In genomic region chr3:47006145-47006651, GRCh38 we compare ENCODE assay signal across 18 cellular contexts. TPM values are rescaled to one million over a fixed set of nuclear protein-coding genes. Genes with fewer than 3 reads are reported as not detected.
DNase-seq lines count a peak whose midpoint lies in the region; ATAC-seq and TF ChIP-seq lines count a peak whose summit lies in the region.
"Had no signal": no experiment of that assay in that cellular context is flagged by ENCODE, and none has a peak within 500 bp of the region (broad histone marks: within the 10 kb centered on the region; RNA-seq: fewer than 3 reads in every experiment).

No MANE protein-coding gene starts in this region.

- H3K27ac ChIP-seq in uterus: no peak overlapping the region
- H3K27ac ChIP-seq: A549, SJSA1 had no signal

- no peaks in the 10 kb centered on the region for H3K9me3 Mint-ChIP-seq in natural killer cell
- H3K9me3 Mint-ChIP-seq in natural killer cell treated with Interleukin-12 subunit alpha and Interleukin-12 subunit beta and Interleukin-15 and Interleukin-18, amount 100 ng/mL, for 72 hours: no peaks in the 10 kb centered on the region
- no peaks in the 10 kb centered on the region for H3K9me3 Mint-ChIP-seq in central memory CD8-positive, alpha-beta T cell

- no peaks in the 10 kb centered on the region for H3K27me3 Mint-ChIP-seq in natural killer cell (ENCODE audit: low read depth in 2 of 2)
- no peaks in the 10 kb centered on the region for H3K27me3 Mint-ChIP-seq in natural killer cell treated with Interleukin-12 subunit alpha and Interleukin-12 subunit beta and Interleukin-15 and Interleukin-18, amount 100 ng/mL, for 72 hours
- H3K27me3 Mint-ChIP-seq in central memory CD8-positive, alpha-beta T cell: no peaks in the 10 kb centered on the region

- TF ChIP-seq POLR2A in uterus (IDR thresholded peaks at IDR 0.05): no peak

- H3K36me3 ChIP-seq in uterus: no peaks in the 10 kb centered on the region

- peaks cover 17 to 20% of the 10 kb centered on the region in 2 donors for H3K4me1 Mint-ChIP-seq in natural killer cell
- H3K4me1 Mint-ChIP-seq in natural killer cell treated with Interleukin-12 subunit alpha and Interleukin-12 subunit beta and Interleukin-15 and Interleukin-18, amount 100 ng/mL, for 72 hours (ENCODE audit: low read depth in 2 of 2): peaks cover 10 to 13% of the 10 kb centered on the region in 2 donors
- peaks cover 11% of the 10 kb centered on the region for H3K4me1 Mint-ChIP-seq in central memory CD8-positive, alpha-beta T cell

- H3K27me3 ChIP-seq in uterus: no peaks in the 10 kb centered on the region
- H3K27me3 ChIP-seq: SJSA1 had no signal

- intact Hi-C loops in natural killer cell (cut with micrococcal nuclease): no loop called here
- intact Hi-C loops in uterus (cut with DNase I; ENCODE audit: low total_unique reads): no loop called here

- H3K9me3 ChIP-seq in uterus: no peaks in the 10 kb centered on the region
- H3K9me3 ChIP-seq: A549, SJSA1 had no signal

- H3K36me3 Mint-ChIP-seq in natural killer cell: no peaks in the 10 kb centered on the region
- no peaks in the 10 kb centered on the region for H3K36me3 Mint-ChIP-seq in natural killer cell treated with Interleukin-12 subunit alpha and Interleukin-12 subunit beta and Interleukin-15 and Interleukin-18, amount 100 ng/mL, for 72 hours
- peaks cover 51% of the 10 kb centered on the region for H3K36me3 Mint-ChIP-seq in central memory CD8-positive, alpha-beta T cell (ENCODE audit: insufficient read depth)

- no peak for TF ChIP-seq CTCF in natural killer cell (IDR thresholded peaks at IDR 0.05)
- TF ChIP-seq CTCF in uterus (IDR thresholded peaks at IDR 0.05): no peak
- TF ChIP-seq CTCF in GM10266 (IDR thresholded peaks at IDR 0.05; ENCODE audit: control insufficient read depth, insufficient read depth, low read depth, missing control alignments): no peak

- peak overlapping the region; percentile 23 to 47 for H3K27ac Mint-ChIP-seq in natural killer cell
- H3K27ac Mint-ChIP-seq in natural killer cell treated with Interleukin-12 subunit alpha and Interleukin-12 subunit beta and Interleukin-15 and Interleukin-18, amount 100 ng/mL, for 72 hours: peak overlapping the region in 1 of 2 donors; percentile 16
- H3K27ac Mint-ChIP-seq in central memory CD8-positive, alpha-beta T cell (ENCODE audit: low read depth): peak overlapping the region; percentile 54

- no peak for ATAC-seq in natural killer cell
- no peak for ATAC-seq in natural killer cell treated with Interleukin-12 subunit alpha and Interleukin-12 subunit beta and Interleukin-15 and Interleukin-18, amount 100 ng/mL, for 72 hours
- no peak for ATAC-seq in central memory CD8-positive, alpha-beta T cell (replicated peaks; ENCODE audit: extremely low read depth, poor library complexity, severe bottlenecking)
- no peak for ATAC-seq in left lobe of liver
- ATAC-seq: A549 had no signal

- no peak overlapping the region for H3K4me3 ChIP-seq in uterus
- H3K4me3 ChIP-seq: A549, SJSA1 had no signal

- H3K4me1 ChIP-seq in uterus: peaks cover 0 to 8% of the 10 kb centered on the region in 2 donors
- H3K4me1 ChIP-seq: A549 had no signal

- no peak overlapping the region for H3K4me3 Mint-ChIP-seq in natural killer cell
- no peak overlapping the region for H3K4me3 Mint-ChIP-seq in natural killer cell treated with Interleukin-12 subunit alpha and Interleukin-12 subunit beta and Interleukin-15 and Interleukin-18, amount 100 ng/mL, for 72 hours
- H3K4me3 Mint-ChIP-seq in central memory CD8-positive, alpha-beta T cell: no peak overlapping the region

- DNase-seq in natural killer cell (no peak), left lobe of liver (ENCODE audit: low spot score) (peak; percentile 12), uterus (peak; percentile 9 to 12), GM10266 (ENCODE audit: extremely low spot score) (no peak), NCI-H146 treated with DMSO at 0.1 percent for 48 hours (lab: John Stamatoyannopoulos, UW; ENCODE audit: unreplicated experiment) (no peak), NOMO-1 treated with dmso at 0.1 percent for 144 hours (lab: John Stamatoyannopoulos, UW; ENCODE audit: unreplicated experiment) (no peak)
- no peak for DNase-seq in natural killer cell treated with Interleukin-12 subunit alpha and Interleukin-12 subunit beta and Interleukin-15 and Interleukin-18, amount 100 ng/mL, for 72 hours (ENCODE audit: low spot score)
- DNase-seq in central memory CD8-positive, alpha-beta T cell (ENCODE audit: low spot score in 2 of 2): no peak
- DNase-seq: DMS79, HCEC 1CT, KBM-7, NCI-H1092, NCI-H1694 treated with DMSO at 0.1 percent for 48 hours, NCI-H510A, NCI-H82, RPMI8226 had no signal

RNA-seq across cellular contexts. Expression of gene NBEAL2, which starts 26.7 kb away (rescaled TPM):
- total RNA-seq in natural killer cell (100 to 1,000 TPM; 453 to 536 (median 532) TPM), left lobe of liver (12.2 TPM), uterus (10 to 100 TPM; 13.1 to 41.1 (median 23.8) TPM)
- total RNA-seq in natural killer cell treated with Interleukin-12 subunit alpha and Interleukin-12 subunit beta and Interleukin-15 and Interleukin-18, amount 100 ng/mL, for 72 hours: 100 to 1,000 TPM; 121 to 255 TPM

RNA-seq across cellular contexts. Expression of gene CCDC12, which starts 29.7 kb away (rescaled TPM):
- total RNA-seq in natural killer cell (100 to 1,000 TPM; 104 to 114 (median 111) TPM), left lobe of liver (19.3 TPM), uterus (10 to 100 TPM in 3 of 4 donors, 1 to 10 TPM in 1; 4.1 to 92.0 (median 41.2) TPM)
- 10 to 100 TPM; 58.0 to 89.8 TPM for total RNA-seq in natural killer cell treated with Interleukin-12 subunit alpha and Interleukin-12 subunit beta and Interleukin-15 and Interleukin-18, amount 100 ng/mL, for 72 hours

Comparison
In these comparisons a context has a peak if more than half of its experiments do, and no peak if none do; other contexts are left out.
1. DNase-seq: peak in left lobe of liver (single experiment) and uterus (2 of 2); none in natural killer cell (single experiment), natural killer cell treated with Interleukin-12 subunit alpha and Interleukin-12 subunit beta and Interleukin-15 and Interleukin-18, amount 100 ng/mL, for 72 hours (single experiment), central memory CD8-positive, alpha-beta T cell (0 of 2), GM10266 (single experiment), NCI-H146 treated with DMSO at 0.1 percent for 48 hours (single experiment) and NOMO-1 treated with dmso at 0.1 percent for 144 hours (single experiment).